8 cellular contexts compared by ENCODE assay signal in genomic region chr10:102917962-102918816, GRCh38. TPM values are rescaled to one million over a fixed set of nuclear protein-coding genes. Genes with fewer than 3 reads are reported as not detected.
DNase-seq lines count a peak whose midpoint lies in the region; ATAC-seq and TF ChIP-seq lines count a peak whose summit lies in the region.

Gene CNNM2 (plus strand): TSS chr10:102918294. CDS start chr10:102918481, 187 bp downstream.

- H3K36me3 Mint-ChIP-seq in T-helper 1 cell treated with Interleukin-12 subunit alpha and Interleukin-12 subunit beta and Interleukin-4 antibody, amounts not matched to agents 30 μg/mL and 1 μg/mL, for 36 hours (ENCODE audit: low read depth) = peaks cover 4% of the 10 kb centered on the region

- H3K4me3 ChIP-seq in left ventricle myocardium inferior (peak within 1 kb of the TSS; percentile 98), upper lobe of right lung (peak within 1 kb of the TSS; percentile 93)

- ATAC-seq in GM18498 (IDR thresholded peaks at IDR 0.05; ENCODE audit: unreplicated experiment) (peak; percentile 87), HG02885 (IDR thresholded peaks at IDR 0.05; ENCODE audit: poor library complexity, unreplicated experiment) (peak; percentile 89), upper lobe of right lung (peak; percentile 98)

- intact Hi-C loops in left ventricle myocardium inferior (cut with micrococcal nuclease) = loop anchor here (5.0 kb wide), 1 partner anchor 149 kb away; no protein-coding TSS in a partner anchor
- intact Hi-C loops in posterior vena cava (cut with DNase I) = loop anchor here (2.0 to 10.0 kb wide), 4 partner anchors 151 to 334 kb away; partner anchors contain the start of gene RPEL1 (in 1 of the 2)
- intact Hi-C loops in upper lobe of right lung (cut with DNase I) = loop anchor here (10.0 kb wide), 3 partner anchors 147 to 417 kb away; partner anchors contain the start of gene RPEL1

- no peaks in the 10 kb centered on the region for H3K9me3 ChIP-seq in left ventricle myocardium inferior (replicated peaks)
- H3K9me3 ChIP-seq in upper lobe of right lung = no peaks in the 10 kb centered on the region

- H3K36me3 ChIP-seq in left ventricle myocardium inferior (no peaks in the 10 kb centered on the region), upper lobe of right lung (no peaks in the 10 kb centered on the region)

- H3K4me1 Mint-ChIP-seq in T-helper 1 cell treated with Interleukin-12 subunit alpha and Interleukin-12 subunit beta and Interleukin-4 antibody, amounts not matched to agents 30 μg/mL and 1 μg/mL, for 36 hours (ENCODE audit: low read depth) = peaks cover 45% of the 10 kb centered on the region

- peak; percentile 97 for DNase-seq in NCI-H1694 (lab: John Stamatoyannopoulos, UW)
- peak; percentile 100 for DNase-seq in left ventricle myocardium inferior
- DNase-seq in posterior vena cava (ENCODE audit: low spot score) = peak; percentile 100
- DNase-seq in upper lobe of right lung = peak; percentile 100

- TF ChIP-seq CTCF in left ventricle myocardium inferior (IDR thresholded peaks at IDR 0.05; ENCODE audit: borderline replicate concordance) (no peak), upper lobe of right lung (IDR thresholded peaks at IDR 0.05) (no peak)

- H3K27ac Mint-ChIP-seq in T-helper 1 cell treated with Interleukin-12 subunit alpha and Interleukin-12 subunit beta and Interleukin-4 antibody, amounts not matched to agents 30 μg/mL and 1 μg/mL, for 36 hours = peak within 1 kb of the TSS; percentile 91

- no peaks in the 10 kb centered on the region for H3K27me3 Mint-ChIP-seq in T-helper 1 cell treated with Interleukin-12 subunit alpha and Interleukin-12 subunit beta and Interleukin-4 antibody, amounts not matched to agents 30 μg/mL and 1 μg/mL, for 36 hours (ENCODE audit: low read depth)

- H3K4me3 Mint-ChIP-seq in T-helper 1 cell treated with Interleukin-12 subunit alpha and Interleukin-12 subunit beta and Interleukin-4 antibody, amounts not matched to agents 30 μg/mL and 1 μg/mL, for 36 hours = peak within 1 kb of the TSS; percentile 94

- H3K27me3 ChIP-seq in left ventricle myocardium inferior (ENCODE audit: low read depth) (no peaks in the 10 kb centered on the region), upper lobe of right lung (no peaks in the 10 kb centered on the region)

- H3K27ac ChIP-seq in angular gyrus (ENCODE audit: low read depth, low read length) (peak within 1 kb of the TSS; percentile 95), left ventricle myocardium inferior (replicated peaks) (peak within 1 kb of the TSS; percentile 88), upper lobe of right lung (peak within 1 kb of the TSS; percentile 82)

- H3K9me3 Mint-ChIP-seq in T-helper 1 cell treated with Interleukin-12 subunit alpha and Interleukin-12 subunit beta and Interleukin-4 antibody, amounts not matched to agents 30 μg/mL and 1 μg/mL, for 36 hours = no peaks in the 10 kb centered on the region

- H3K4me1 ChIP-seq in left ventricle myocardium inferior (peaks cover 63% of the 10 kb centered on the region), upper lobe of right lung (peaks cover 21% of the 10 kb centered on the region)

RNA-seq across cellular contexts. Expression of gene CNNM2, which starts in this region (rescaled TPM):
- total RNA-seq in left ventricle myocardium inferior (3.3 TPM), posterior vena cava (10 to 100 TPM in 1 of 2 donors, 1 to 10 TPM in 1; 7.3 to 10.1 TPM), upper lobe of right lung (12.9 TPM)

Comparison
In these comparisons a context has a peak if more than half of its experiments do, and no peak if none do; other contexts are left out.
1. Peak in every context shown above with its lines: DNase-seq, ATAC-seq, H3K4me3 ChIP-seq and H3K27ac ChIP-seq.